9 cellular contexts compared by ENCODE assay signal in the genomic region with DNA sequence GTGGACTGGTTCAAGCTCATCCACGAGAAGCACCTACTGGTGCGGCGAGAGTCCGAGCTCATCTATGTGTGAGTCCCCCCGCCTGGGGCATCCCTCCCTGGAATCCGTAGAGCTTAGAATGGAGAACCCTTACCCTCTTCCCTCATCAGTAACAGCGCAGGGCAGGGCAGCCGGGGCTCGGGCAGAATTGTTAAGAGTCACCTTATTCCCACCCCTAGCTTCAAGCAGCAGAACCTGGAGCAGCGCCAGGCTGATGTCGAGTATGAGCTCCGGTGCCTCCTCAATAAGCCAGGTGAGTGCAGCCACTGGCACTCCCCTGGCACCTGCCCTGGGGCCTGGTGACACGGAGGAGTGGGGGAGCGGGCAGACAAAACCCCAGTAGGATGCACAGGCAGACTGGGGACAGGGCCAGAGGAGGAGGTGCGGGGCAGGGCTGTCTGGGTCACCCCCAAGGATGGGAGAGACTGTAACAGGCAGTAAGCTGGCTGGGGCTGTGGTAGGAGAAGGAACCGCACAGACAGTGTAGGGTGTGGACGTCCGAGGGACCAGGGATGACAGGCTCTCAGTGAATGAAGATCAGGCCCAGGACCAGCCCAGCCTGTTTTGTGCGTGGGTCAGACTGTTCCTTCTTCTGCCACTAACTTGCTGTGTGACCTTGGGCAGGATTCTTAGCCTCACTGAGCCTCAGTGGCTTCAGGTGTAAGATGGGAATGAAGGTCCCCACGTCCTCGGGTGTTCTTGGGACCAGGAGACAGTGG. TPM values are rescaled to one million over a fixed set of nuclear protein-coding genes. Genes with fewer than 3 reads are reported as not detected.
A peak's percentile ranks its signal among the peaks of the same experiment; 100 is the strongest.
DNase-seq lines count a peak whose midpoint lies in the region; ATAC-seq, FAIRE-seq and TF ChIP-seq lines count a peak whose summit lies in the region.
"Had no signal": no experiment of that assay in that cellular context is flagged by ENCODE, and none has a peak within 500 bp of the region (broad histone marks: within the 10 kb centered on the region; RNA-seq: fewer than 3 reads in every experiment).

No MANE protein-coding gene starts in this region.

- in situ Hi-C loops in HepG2 (cut with HindIII; ENCODE audit: extremely low pct_ligation_motif_present, low pct_unique_long_range_greater_than_20kb): loop anchor here (10.0 kb wide), 1 partner anchor 118 kb away; no protein-coding TSS in a partner anchor

- TF ChIP-seq EP300 in HepG2 (IDR thresholded peaks at IDR 0.05; ENCODE audit: low read depth in 2 of 2, low read length in 2 of 2) (no peak), HepG2 (CRISPR knock-in tag; IDR thresholded peaks at IDR 0.05; ENCODE audit: borderline replicate concordance) (no peak)

- no peak for ATAC-seq in HepG2
- ATAC-seq in right lobe of liver: no peak
- no peak for ATAC-seq in HG03442 (IDR thresholded peaks at IDR 0.05; ENCODE audit: unreplicated experiment)
- ATAC-seq in HG02885 (IDR thresholded peaks at IDR 0.05; ENCODE audit: poor library complexity, unreplicated experiment): no peak
- ATAC-seq in GM18519 (IDR thresholded peaks at IDR 0.05; ENCODE audit: low FRiP score, unreplicated experiment): no peak

- CTCF ChIA-PET in HepG2 (lab: Yijun Ruan, JAX; ENCODE audit: low intra/inter-chr PET ratio, low total read pairs): interaction anchor here (0.7 to 1.9 kb wide), 6 partner anchors 20 to 116 kb away, joined by 3 to 28 read pairs (median 5); no protein-coding TSS in a partner anchor

- TSS peak; percentile 36 for BruUV-seq in HepG2 (replicated peaks; lab: Mats Ljungman, UMichigan)

- H3K27me3 ChIP-seq in HepG2 (ENCODE audit: control insufficient read depth in 1 of 2, insufficient read depth in 2 of 2, low read length in 2 of 2) (no peaks in the 10 kb centered on the region), right lobe of liver (no peaks in the 10 kb centered on the region), endodermal cell (ENCODE audit: control insufficient read depth, insufficient read depth, low read length, poor library complexity, severe bottlenecking) (peaks cover 47% of the 10 kb centered on the region)

- H3K4me3 ChIP-seq in HepG2 (replicated peaks in 1 of 3; ENCODE audit: insufficient read depth in 1 of 3, low read depth in 2 of 3, low read length in 3 of 3) (no peak overlapping the region), right lobe of liver (no peak overlapping the region), endodermal cell (ENCODE audit: low read length) (no peak overlapping the region)

- POLR2A ChIA-PET in HepG2 (lab: Yijun Ruan, JAX): no interaction called here

- TF ChIP-seq POLR2A in HepG2 (IDR thresholded peaks at IDR 0.05; ENCODE audit: insufficient read depth in 1 of 2, low read depth in 2 of 2, low read length in 2 of 2): no peak
- TF ChIP-seq POLR2A in right lobe of liver (IDR thresholded peaks at IDR 0.05): no peak

- peaks cover 11 to 25% of the 10 kb centered on the region in 2 experiments; a peak in 4 of 5 replicates for H3K36me3 ChIP-seq in HepG2 (replicated peaks in 1 of 2; ENCODE audit: control insufficient read depth in 1 of 2, insufficient read depth in 2 of 2, low read length in 2 of 2)
- H3K36me3 ChIP-seq in right lobe of liver: peaks cover 0 to 5% (median 0%) of the 10 kb centered on the region in 4 donors
- H3K36me3 ChIP-seq in endodermal cell (ENCODE audit: control insufficient read depth, insufficient read depth, low read length): peaks cover 29% of the 10 kb centered on the region

- TF ChIP-seq RAD21 in HepG2 (CRISPR knock-in tag; IDR thresholded peaks at IDR 0.05): no peak

- no peaks in the 10 kb centered on the region for H3K79me2 ChIP-seq in HepG2 (ENCODE audit: insufficient read depth, low read length)

- H3K4me2 ChIP-seq in HepG2 (ENCODE audit: low read depth, low read length): no peak overlapping the region

- H3K4me3 Mint-ChIP-seq in endodermal cell: no peak overlapping the region
- no peak overlapping the region for H3K4me3 Mint-ChIP-seq in osteocyte (ENCODE audit: unreplicated experiment)
- H3K4me3 Mint-ChIP-seq: activated naive CD8-positive, alpha-beta T cell had no signal

- no peaks in the 10 kb centered on the region for H3K9me3 Mint-ChIP-seq in endodermal cell
- H3K9me3 Mint-ChIP-seq in osteocyte (ENCODE audit: unreplicated experiment): no peaks in the 10 kb centered on the region

- peaks cover 51% of the 10 kb centered on the region for H3K36me3 Mint-ChIP-seq in endodermal cell (ENCODE audit: low read depth)
- peaks cover 27% of the 10 kb centered on the region for H3K36me3 Mint-ChIP-seq in osteocyte (ENCODE audit: unreplicated experiment)

- WGBS in HepG2 (ENCODE audit: low lambda C conversion rate): 79% methylated on average over 11 of the region's 21 CpGs
- 75% methylated on average over 1 of the region's 21 CpGs for WGBS in right lobe of liver (ENCODE audit: insufficient coverage, low coverage, low lambda C conversion rate, missing lambda C conversion rate)
- WGBS in endodermal cell (ENCODE audit: insufficient coverage in 1 of 2, insufficient read length in 1 of 2), 2 experiments: 93 to 99% methylated on average over 17 to 21 of the region's 21 CpGs

- DNase-seq in HepG2 (ENCODE audit: low spot score) (no peak), right lobe of liver (no peak), endodermal cell (no peak), osteocyte (ENCODE audit: extremely low spot score, unreplicated experiment) (no peak)
- no peak for DNase-seq in activated CD4-positive, alpha-beta T cell treated with anti-CD3 and anti-CD28 coated beads, Interleukin-2, amount 50 U/mL, for 1 hour

- no peak for FAIRE-seq in HepG2 (lab: Jason Lieb, UNC)

- H3K27ac ChIP-seq in HepG2 (ENCODE audit: extremely low read length, insufficient read depth, low read length) (no peak overlapping the region), right lobe of liver (peak overlapping the region in 1 of 3 donors; percentile 1), endodermal cell (ENCODE audit: low read depth, low read length) (no peak overlapping the region)

- no peak for TF ChIP-seq CTCF in HepG2 (CRISPR knock-in tag; IDR thresholded peaks at IDR 0.05)
- no peak for TF ChIP-seq CTCF in right lobe of liver (IDR thresholded peaks at IDR 0.05)
- no peak for TF ChIP-seq CTCF in endodermal cell (conservative IDR thresholded peaks at IDR 0.05)
- TF ChIP-seq CTCF in osteocyte (IDR thresholded peaks at IDR 0.05): no peak

- H4K20me1 ChIP-seq in HepG2 (ENCODE audit: insufficient read depth, low read length): no peaks in the 10 kb centered on the region

- H3K9ac ChIP-seq in HepG2 (ENCODE audit: insufficient read depth, low read depth, low read length) (no peak overlapping the region), endodermal cell (ENCODE audit: extremely low read depth, low read length, poor library complexity, severe bottlenecking) (no peak overlapping the region)

- H3K27me3 Mint-ChIP-seq in endodermal cell (ENCODE audit: insufficient read depth) (peaks cover 30% of the 10 kb centered on the region), osteocyte (ENCODE audit: unreplicated experiment) (no peaks in the 10 kb centered on the region)
- H3K27me3 Mint-ChIP-seq: activated naive CD8-positive, alpha-beta T cell had no signal

- H3K4me1 Mint-ChIP-seq in endodermal cell (peaks cover 5% of the 10 kb centered on the region), osteocyte (ENCODE audit: unreplicated experiment) (peaks cover 37% of the 10 kb centered on the region)

- intact Hi-C loops in HepG2 (cut with micrococcal nuclease; ENCODE audit: unreplicated experiment) (loop anchor here (5.0 kb wide), 1 partner anchor 34 kb away; no protein-coding TSS in a partner anchor), right lobe of liver (cut with DNase I) (no loop called here)

- H3K9me3 ChIP-seq in HepG2 (ENCODE audit: low read length) (no peaks in the 10 kb centered on the region), right lobe of liver (no peaks in the 10 kb centered on the region), endodermal cell (ENCODE audit: control insufficient read depth, low read length) (no peaks in the 10 kb centered on the region)

- H3K4me1 ChIP-seq in HepG2 (ENCODE audit: insufficient read depth, low read length): peaks cover 13% of the 10 kb centered on the region
- peaks cover 0 to 11% (median 2%) of the 10 kb centered on the region in 4 donors for H3K4me1 ChIP-seq in right lobe of liver
- no peaks in the 10 kb centered on the region for H3K4me1 ChIP-seq in endodermal cell (ENCODE audit: control insufficient read depth, insufficient read depth, low read length)

- no peak overlapping the region for H2AFZ ChIP-seq in HepG2 (ENCODE audit: low read length)

- H3K27ac Mint-ChIP-seq in endodermal cell (peak overlapping the region; percentile 74), osteocyte (ENCODE audit: unreplicated experiment) (peak overlapping the region; percentile 82)
- H3K27ac Mint-ChIP-seq: activated naive CD8-positive, alpha-beta T cell had no signal

RNA-seq across cellular contexts. Expression of a gene that starts 20.4 kb away (rescaled TPM):
- total RNA-seq in HepG2 (2016; rRNA removed; fragmentation: Illumina TruSeq; extraction: Trizol) (0.24 and 0.32 TPM in 2 replicates), right lobe of liver (under 1 TPM in 1 of 6 experiments, not detected in 5; 0.40 TPM), endodermal cell (under 1 TPM; 0.29 to 0.44 TPM), osteocyte (not detected in 2 replicates)
- total RNA-seq in HepG2 (2016; cell fraction: cytosol; rRNA removed; fragmentation: Illumina TruSeq; extraction: Trizol; ENCODE audit: low read depth): 0.40 and 0.44 TPM in 2 replicates
- 0.22 and 0.28 TPM in 2 replicates for total RNA-seq in HepG2 (2016; cell fraction: insoluble cytoplasmic fraction; rRNA removed; fragmentation: Illumina TruSeq; extraction: Trizol)
- 0.68 and 1.1 TPM in 2 replicates for total RNA-seq in HepG2 (2016; cell fraction: membrane; rRNA removed; fragmentation: Illumina TruSeq; extraction: Trizol)
- 0.50 TPM in 2 replicates for total RNA-seq in HepG2 (2016; cell fraction: nucleus; rRNA removed; fragmentation: Illumina TruSeq; extraction: Trizol)
- polyA plus RNA-seq in HepG2 (2011; rRNA removed): 0.21 and 0.24 TPM in 2 replicates
- 0.13 and 0.25 TPM in 2 replicates for polyA plus RNA-seq in HepG2 (2011; cell fraction: cytosol; rRNA removed)
- polyA plus RNA-seq in HepG2 (2011; cell fraction: nucleus; rRNA removed): 0.34 and 0.45 TPM in 2 replicates
- 0.21 and 0.31 TPM in 2 replicates for polyA plus RNA-seq in HepG2 (2012)
- 0.36 and 0.62 TPM in 2 replicates for polyA plus RNA-seq in HepG2 (2016; cell fraction: cytosol; fragmentation: Illumina TruSeq; extraction: Trizol; ENCODE audit: low read depth)
- polyA plus RNA-seq in HepG2 (2016; cell fraction: insoluble cytoplasmic fraction; fragmentation: Illumina TruSeq; extraction: Trizol; ENCODE audit: low read depth): 0.39 and 0.41 TPM in 2 replicates
- polyA plus RNA-seq in HepG2 (2016; cell fraction: membrane; fragmentation: Illumina TruSeq; extraction: Trizol; ENCODE audit: low read depth): 0.43 and 0.85 TPM in 2 replicates
- polyA plus RNA-seq in HepG2 (2016; cell fraction: nucleus; fragmentation: Illumina TruSeq; extraction: Trizol; ENCODE audit: insufficient read depth, low read depth): 0.55 TPM in 1 of 2 replicates, not detected in the other
- polyA minus RNA-seq in HepG2 (2011; rRNA and poly(A)+ RNA removed; ENCODE audit: low replicate concordance): 0.21 and 0.34 TPM in 2 replicates
- polyA minus RNA-seq in HepG2 (2011; cell fraction: cytosol; rRNA and poly(A)+ RNA removed): not detected in 2 replicates
- 0.77 TPM in 1 of 2 replicates, not detected in the other for polyA minus RNA-seq in HepG2 (2011; cell fraction: nucleus; rRNA and poly(A)+ RNA removed)
- polyA plus RNA-seq in endodermal cell (2013, experiment 1 of 2): 1.4 TPM
- polyA plus RNA-seq in endodermal cell (2013, experiment 2 of 2): 1.1 TPM

RNA-seq across cellular contexts. Expression of a gene that starts 20.5 kb away (rescaled TPM):
- total RNA-seq in HepG2 (2016; rRNA removed; fragmentation: Illumina TruSeq; extraction: Trizol): 135 and 147 TPM in 2 replicates
- 107 and 130 TPM in 2 replicates for total RNA-seq in HepG2 (2016; cell fraction: cytosol; rRNA removed; fragmentation: Illumina TruSeq; extraction: Trizol; ENCODE audit: low read depth)
- 141 and 150 TPM in 2 replicates for total RNA-seq in HepG2 (2016; cell fraction: insoluble cytoplasmic fraction; rRNA removed; fragmentation: Illumina TruSeq; extraction: Trizol)
- 184 and 188 TPM in 2 replicates for total RNA-seq in HepG2 (2016; cell fraction: membrane; rRNA removed; fragmentation: Illumina TruSeq; extraction: Trizol)
- 49.0 and 50.7 TPM in 2 replicates for total RNA-seq in HepG2 (2016; cell fraction: nucleus; rRNA removed; fragmentation: Illumina TruSeq; extraction: Trizol)
- 136 and 158 TPM in 2 replicates for polyA plus RNA-seq in HepG2 (2011; rRNA removed)
- polyA plus RNA-seq in HepG2 (2011; cell fraction: cytosol; rRNA removed): 155 and 221 TPM in 2 replicates
- polyA plus RNA-seq in HepG2 (2011; cell fraction: nucleus; rRNA removed): 72.1 and 83.3 TPM in 2 replicates
- polyA plus RNA-seq in HepG2 (2012): 135 and 152 TPM in 2 replicates
- polyA plus RNA-seq in HepG2 (2016; cell fraction: cytosol; fragmentation: Illumina TruSeq; extraction: Trizol; ENCODE audit: low read depth): 196 and 219 TPM in 2 replicates
- polyA plus RNA-seq in HepG2 (2016; cell fraction: insoluble cytoplasmic fraction; fragmentation: Illumina TruSeq; extraction: Trizol; ENCODE audit: low read depth): 220 TPM in 2 replicates
- 238 and 251 TPM in 2 replicates for polyA plus RNA-seq in HepG2 (2016; cell fraction: membrane; fragmentation: Illumina TruSeq; extraction: Trizol; ENCODE audit: low read depth)
- 117 and 120 TPM in 2 replicates for polyA plus RNA-seq in HepG2 (2016; cell fraction: nucleus; fragmentation: Illumina TruSeq; extraction: Trizol; ENCODE audit: insufficient read depth, low read depth)
- polyA minus RNA-seq in HepG2 (2011; rRNA and poly(A)+ RNA removed; ENCODE audit: low replicate concordance): 30.1 and 40.6 TPM in 2 replicates
- 33.1 TPM in 2 replicates for polyA minus RNA-seq in HepG2 (2011; cell fraction: cytosol; rRNA and poly(A)+ RNA removed)
- 14.9 and 15.7 TPM in 2 replicates for polyA minus RNA-seq in HepG2 (2011; cell fraction: nucleus; rRNA and poly(A)+ RNA removed)
- total RNA-seq in right lobe of liver: 10 to 100 TPM; 42.4 to 60.5 (median 56.3) TPM
- total RNA-seq in endodermal cell: 100 to 1,000 TPM in 1 of 2 donors, 10 to 100 TPM in 1; 98.0 to 105 TPM
- polyA plus RNA-seq in endodermal cell (2013, experiment 1 of 2): 122 TPM
- polyA plus RNA-seq in endodermal cell (2013, experiment 2 of 2): 100 TPM
- 77.9 and 81.1 TPM in 2 replicates for total RNA-seq in osteocyte

RNA-seq across cellular contexts. Expression of a gene that starts 26.9 kb away (rescaled TPM):
- 10.2 and 10.6 TPM in 2 replicates for total RNA-seq in HepG2 (2016; rRNA removed; fragmentation: Illumina TruSeq; extraction: Trizol)
- 3.4 and 3.8 TPM in 2 replicates for total RNA-seq in HepG2 (2016; cell fraction: cytosol; rRNA removed; fragmentation: Illumina TruSeq; extraction: Trizol; ENCODE audit: low read depth)
- total RNA-seq in HepG2 (2016; cell fraction: insoluble cytoplasmic fraction; rRNA removed; fragmentation: Illumina TruSeq; extraction: Trizol): 9.0 and 10.7 TPM in 2 replicates
- total RNA-seq in HepG2 (2016; cell fraction: membrane; rRNA removed; fragmentation: Illumina TruSeq; extraction: Trizol): 13.1 and 14.5 TPM in 2 replicates
- 7.8 and 8.7 TPM in 2 replicates for total RNA-seq in HepG2 (2016; cell fraction: nucleus; rRNA removed; fragmentation: Illumina TruSeq; extraction: Trizol)
- polyA plus RNA-seq in HepG2 (2011; rRNA removed): 7.6 and 10.2 TPM in 2 replicates
- polyA plus RNA-seq in HepG2 (2011; cell fraction: cytosol; rRNA removed): 6.7 and 7.5 TPM in 2 replicates
- polyA plus RNA-seq in HepG2 (2011; cell fraction: nucleus; rRNA removed): 20.3 and 21.4 TPM in 2 replicates
- polyA plus RNA-seq in HepG2 (2012): 6.6 and 10.9 TPM in 2 replicates
- 4.2 and 4.5 TPM in 2 replicates for polyA plus RNA-seq in HepG2 (2016; cell fraction: cytosol; fragmentation: Illumina TruSeq; extraction: Trizol; ENCODE audit: low read depth)
- polyA plus RNA-seq in HepG2 (2016; cell fraction: insoluble cytoplasmic fraction; fragmentation: Illumina TruSeq; extraction: Trizol; ENCODE audit: low read depth): 11.5 and 15.1 TPM in 2 replicates
- polyA plus RNA-seq in HepG2 (2016; cell fraction: membrane; fragmentation: Illumina TruSeq; extraction: Trizol; ENCODE audit: low read depth): 12.2 and 15.3 TPM in 2 replicates
- polyA plus RNA-seq in HepG2 (2016; cell fraction: nucleus; fragmentation: Illumina TruSeq; extraction: Trizol; ENCODE audit: insufficient read depth, low read depth): 14.0 and 21.3 TPM in 2 replicates
- polyA minus RNA-seq in HepG2 (2011; rRNA and poly(A)+ RNA removed; ENCODE audit: low replicate concordance): 20.1 and 35.6 TPM in 2 replicates
- polyA minus RNA-seq in HepG2 (2011; cell fraction: cytosol; rRNA and poly(A)+ RNA removed): 11.8 and 17.0 TPM in 2 replicates
- polyA minus RNA-seq in HepG2 (2011; cell fraction: nucleus; rRNA and poly(A)+ RNA removed): 8.9 and 10.7 TPM in 2 replicates
- 10 to 100 TPM in 3 of 6 experiments, 1 to 10 TPM in 3; 6.5 to 19.0 (median 10.3) TPM for total RNA-seq in right lobe of liver
- total RNA-seq in endodermal cell: 10 to 100 TPM; 33.5 to 36.6 TPM
- 28.1 TPM for polyA plus RNA-seq in endodermal cell (2013, experiment 1 of 2)
- polyA plus RNA-seq in endodermal cell (2013, experiment 2 of 2): 24.7 TPM
- 51.2 and 56.6 TPM in 2 replicates for total RNA-seq in osteocyte

RNA-seq across cellular contexts. Expression of a gene that starts 51.4 kb away (rescaled TPM):
- not detected in 2 replicates for total RNA-seq in HepG2 (2016; rRNA removed; fragmentation: Illumina TruSeq; extraction: Trizol)
- not detected in 2 replicates for total RNA-seq in HepG2 (2016; cell fraction: cytosol; rRNA removed; fragmentation: Illumina TruSeq; extraction: Trizol; ENCODE audit: low read depth)
- not detected in 2 replicates for total RNA-seq in HepG2 (2016; cell fraction: insoluble cytoplasmic fraction; rRNA removed; fragmentation: Illumina TruSeq; extraction: Trizol)
- not detected in 2 replicates for total RNA-seq in HepG2 (2016; cell fraction: membrane; rRNA removed; fragmentation: Illumina TruSeq; extraction: Trizol)
- total RNA-seq in HepG2 (2016; cell fraction: nucleus; rRNA removed; fragmentation: Illumina TruSeq; extraction: Trizol): not detected in 2 replicates
- polyA plus RNA-seq in HepG2 (2011; rRNA removed): not detected in 2 replicates
- polyA plus RNA-seq in HepG2 (2011; cell fraction: cytosol; rRNA removed): not detected in 2 replicates
- polyA plus RNA-seq in HepG2 (2011; cell fraction: nucleus; rRNA removed): not detected in 2 replicates
- 0.04 TPM in 1 of 2 replicates, not detected in the other for polyA plus RNA-seq in HepG2 (2012)
- polyA plus RNA-seq in HepG2 (2016; cell fraction: cytosol; fragmentation: Illumina TruSeq; extraction: Trizol; ENCODE audit: low read depth): not detected in 2 replicates
- not detected in 2 replicates for polyA plus RNA-seq in HepG2 (2016; cell fraction: insoluble cytoplasmic fraction; fragmentation: Illumina TruSeq; extraction: Trizol; ENCODE audit: low read depth)
- not detected in 2 replicates for polyA plus RNA-seq in HepG2 (2016; cell fraction: membrane; fragmentation: Illumina TruSeq; extraction: Trizol; ENCODE audit: low read depth)
- polyA plus RNA-seq in HepG2 (2016; cell fraction: nucleus; fragmentation: Illumina TruSeq; extraction: Trizol; ENCODE audit: insufficient read depth, low read depth): not detected in 2 replicates
- not detected in 2 replicates for polyA minus RNA-seq in HepG2 (2011; rRNA and poly(A)+ RNA removed; ENCODE audit: low replicate concordance)
- polyA minus RNA-seq in HepG2 (2011; cell fraction: cytosol; rRNA and poly(A)+ RNA removed): not detected in 2 replicates
- polyA minus RNA-seq in HepG2 (2011; cell fraction: nucleus; rRNA and poly(A)+ RNA removed): not detected in 2 replicates
- under 1 TPM in 2 of 6 experiments, not detected in 4; 0.24 to 0.29 TPM for total RNA-seq in right lobe of liver
- 10 to 100 TPM; 11.2 to 13.4 TPM for total RNA-seq in endodermal cell
- 45.9 TPM for polyA plus RNA-seq in endodermal cell (2013, experiment 1 of 2)
- polyA plus RNA-seq in endodermal cell (2013, experiment 2 of 2): 42.6 TPM
- total RNA-seq in osteocyte: not detected in 2 replicates
